ENCODE assay signal across 8 cellular contexts in genomic region chr5:52657231-52657645, GRCh38.
DNase-seq lines count a peak whose midpoint lies in the region; ATAC-seq, FAIRE-seq and TF ChIP-seq lines count a peak whose summit lies in the region.

No MANE protein-coding gene starts in this region.

- peak; percentile 100 for FAIRE-seq in islet of Langerhans (lab: Jason Lieb, UNC)

- H3K27ac ChIP-seq in ascending aorta (no peak overlapping the region), vagina (no peak overlapping the region)

- intact Hi-C loops in ascending aorta (cut with DNase I) (loop anchor here (5.0 kb wide), 1 partner anchor 1695 kb away; no protein-coding TSS in a partner anchor), vagina (cut with DNase I) (no loop called here), head of caudate nucleus (cut with DNase I) (loop anchor here (5.0 kb wide), 1 partner anchor 1700 kb away; no protein-coding TSS in a partner anchor)

- no peaks in the 10 kb centered on the region for H3K4me1 ChIP-seq in ascending aorta
- H3K4me1 ChIP-seq in vagina, result no peaks in the 10 kb centered on the region

- H3K27me3 ChIP-seq in ascending aorta (no peaks in the 10 kb centered on the region), vagina (no peaks in the 10 kb centered on the region)

- DNase-seq in Ammon's horn (ENCODE audit: low spot score), result peak; percentile 39
- peak; percentile 66 for DNase-seq in NCI-H187 treated with DMSO at 0.1 percent for 48 hours (lab: John Stamatoyannopoulos, UW)
- DNase-seq in ascending aorta (ENCODE audit: low spot score in 2 of 2), result no peak
- DNase-seq in vagina (ENCODE audit: extremely low spot score in 2 of 2), result no peak
- DNase-seq in activated CD4-positive, CD25-positive, alpha-beta regulatory T cell (lab: John Stamatoyannopoulos, UW), result no peak
- DNase-seq in head of caudate nucleus, result no peak

- peak; percentile 60 for ATAC-seq in GM19351 (IDR thresholded peaks at IDR 0.05; ENCODE audit: unreplicated experiment)

- no peak for TF ChIP-seq POLR2A in vagina (IDR thresholded peaks at IDR 0.05)

- H3K9me3 ChIP-seq in ascending aorta (no peaks in the 10 kb centered on the region), vagina (no peaks in the 10 kb centered on the region)

- no peaks in the 10 kb centered on the region for H3K36me3 ChIP-seq in ascending aorta
- H3K36me3 ChIP-seq in vagina, result no peaks in the 10 kb centered on the region

- no peak overlapping the region for H3K4me3 ChIP-seq in ascending aorta
- H3K4me3 ChIP-seq in vagina, result no peak overlapping the region

- TF ChIP-seq CTCF in ascending aorta (IDR thresholded peaks at IDR 0.05), result peak; percentile 20 to 61 (median 41)
- peak; percentile 24 to 45 (median 42) for TF ChIP-seq CTCF in vagina (IDR thresholded peaks at IDR 0.05)

Comparison
In these comparisons a context has a peak if more than half of its experiments do, and no peak if none do; other contexts are left out.
1. DNase-seq: peak in Ammon's horn (single experiment) and NCI-H187 treated with DMSO at 0.1 percent for 48 hours (single experiment); none in ascending aorta (0 of 2), vagina (0 of 2), activated CD4-positive, CD25-positive, alpha-beta regulatory T cell (0 of 4) and head of caudate nucleus (0 of 42).